ENCODE assay signal across 17 cellular contexts in the genomic region with DNA sequence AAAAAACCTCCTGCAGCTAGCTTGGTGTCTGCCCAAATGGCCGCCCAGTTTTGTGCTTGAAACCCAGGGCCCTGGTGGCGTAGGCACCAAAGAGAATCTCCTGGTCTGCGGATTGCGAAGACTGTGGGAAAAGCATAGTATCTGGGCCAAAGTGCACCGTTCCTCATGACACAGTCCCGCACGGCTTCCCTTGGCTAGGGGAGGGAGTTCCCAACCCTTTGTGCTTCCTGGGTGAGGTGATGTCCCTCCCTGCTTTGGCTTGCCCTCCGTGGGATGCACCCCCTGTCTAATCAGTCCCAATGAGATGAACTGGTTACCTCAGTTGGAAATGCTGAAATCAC.
A peak's percentile ranks its signal among the peaks of the same experiment; 100 is the strongest.
DNase-seq lines count a peak whose midpoint lies in the region; ATAC-seq, FAIRE-seq and TF ChIP-seq lines count a peak whose summit lies in the region.
"Had no signal": no experiment of that assay in that cellular context is flagged by ENCODE, and none has a peak within 500 bp of the region (broad histone marks: within the 10 kb centered on the region; RNA-seq: fewer than 3 reads in every experiment).

No MANE protein-coding gene starts in this region.

- no peaks in the 10 kb centered on the region for H3K27me3 ChIP-seq in K562 (ENCODE audit: control insufficient read depth in 2 of 2, insufficient read depth in 2 of 2, low read length in 2 of 2)
- H3K27me3 ChIP-seq in lower lobe of right lung (ENCODE audit: low read depth) = no peaks in the 10 kb centered on the region
- H3K27me3 ChIP-seq: Peyer's patch had no signal

- no peak for ATAC-seq in K562
- no peak for ATAC-seq in lower lobe of right lung
- ATAC-seq in stimulated activated effector memory CD8-positive, alpha-beta T cell treated with anti-CD3 and anti-CD28 coated beads, Interleukin-12 subunit alpha, Interleukin-12 subunit beta, amount 100 ng/mL, for 72 hours = no peak
- no peak for ATAC-seq in GM21717 (IDR thresholded peaks at IDR 0.05; ENCODE audit: unreplicated experiment)

- no peak for DNase-seq in activated CD4-positive, alpha-beta memory T cell treated with anti-CD3 and anti-CD28 coated beads, Interleukin-2, amount 10 ng/mL, durations not matched to agents 7 days and 5 days
- DNase-seq in activated CD4-positive, alpha-beta memory T cell treated with anti-CD3 and anti-CD28 coated beads for 36 hours = no peak
- DNase-seq in K562 (ENCODE audit: extremely low read depth in 1 of 4, low spot score in 3 of 4) = no peak
- DNase-seq in lower lobe of right lung = no peak
- no peak for DNase-seq in stimulated activated effector memory CD8-positive, alpha-beta T cell treated with anti-CD3 and anti-CD28 coated beads, Interleukin-12 subunit alpha, Interleukin-12 subunit beta, amount 100 ng/mL, for 72 hours (ENCODE audit: low spot score in 2 of 2)
- no peak for DNase-seq in NCI-H82 treated with DMSO at 0.1 percent for 48 hours (lab: John Stamatoyannopoulos, UW; ENCODE audit: unreplicated experiment)
- no peak for DNase-seq in posterior vena cava (ENCODE audit: low spot score)
- DNase-seq: activated CD4-positive, CD25-positive, alpha-beta regulatory T cell treated with anti-CD3 and anti-CD28 coated beads, Interleukin-2, amount 50 U/mL, for 72 hours; activated T-cell treated with anti-CD3 and anti-CD28 coated beads for 4 hours; NCI-H1436 treated with DMSO at 0.1 percent for 48 hours; SW 1271 had no signal

- TF ChIP-seq CTCF in K562 (IDR thresholded peaks at IDR 0.05 in 2 of 3, conservative IDR thresholded peaks at IDR 0.05 in 1 of 3; ENCODE audit: insufficient read depth in 2 of 3, low read depth in 1 of 3, low read length in 3 of 3) (no peak), lower lobe of right lung (IDR thresholded peaks at IDR 0.05) (no peak)

- TF ChIP-seq POLR2A in K562 (conservative IDR thresholded peaks at IDR 0.05) = no peak

- in situ Hi-C loops in K562 (cut with MboI) = no loop called here

- H3K27me3 Mint-ChIP-seq in activated CD4-positive, alpha-beta memory T cell treated with anti-CD3 and anti-CD28 coated beads, Interleukin-2, amount 10 ng/mL, durations not matched to agents 7 days and 5 days = peaks cover 5% of the 10 kb centered on the region
- no peaks in the 10 kb centered on the region for H3K27me3 Mint-ChIP-seq in activated CD4-positive, alpha-beta memory T cell treated with anti-CD3 and anti-CD28 coated beads for 36 hours
- H3K27me3 Mint-ChIP-seq: CD4-positive, alpha-beta T cell had no signal

- peaks cover 35% of the 10 kb centered on the region for H3K36me3 Mint-ChIP-seq in activated CD4-positive, alpha-beta memory T cell treated with anti-CD3 and anti-CD28 coated beads, Interleukin-2, amount 10 ng/mL, durations not matched to agents 7 days and 5 days (ENCODE audit: low read depth)
- peaks cover 20% of the 10 kb centered on the region for H3K36me3 Mint-ChIP-seq in activated CD4-positive, alpha-beta memory T cell treated with anti-CD3 and anti-CD28 coated beads for 36 hours
- no peaks in the 10 kb centered on the region for H3K36me3 Mint-ChIP-seq in stimulated activated effector memory CD8-positive, alpha-beta T cell treated with anti-CD3 and anti-CD28 coated beads, Interleukin-12 subunit alpha, Interleukin-12 subunit beta, amount 100 ng/mL, for 72 hours

- H3K36me3 ChIP-seq in K562 (ENCODE audit: control insufficient read depth, insufficient read depth, low read length) = no peaks in the 10 kb centered on the region
- no peaks in the 10 kb centered on the region for H3K36me3 ChIP-seq in lower lobe of right lung
- H3K36me3 ChIP-seq: Peyer's patch had no signal

- H3K4me3 Mint-ChIP-seq in activated CD4-positive, alpha-beta memory T cell treated with anti-CD3 and anti-CD28 coated beads, Interleukin-2, amount 10 ng/mL, durations not matched to agents 7 days and 5 days = no peak overlapping the region
- H3K4me3 Mint-ChIP-seq in activated CD4-positive, alpha-beta memory T cell treated with anti-CD3 and anti-CD28 coated beads for 36 hours = no peak overlapping the region
- H3K4me3 Mint-ChIP-seq in stimulated activated effector memory CD8-positive, alpha-beta T cell treated with anti-CD3 and anti-CD28 coated beads, Interleukin-12 subunit alpha, Interleukin-12 subunit beta, amount 100 ng/mL, for 72 hours = peak overlapping the region; percentile 37

- no peaks in the 10 kb centered on the region for H3K9me3 ChIP-seq in K562 (replicated peaks; ENCODE audit: control insufficient read depth, insufficient read depth, low read depth, low read length)
- H3K9me3 ChIP-seq in lower lobe of right lung = no peaks in the 10 kb centered on the region
- H3K9me3 ChIP-seq: Peyer's patch had no signal

- CTCF ChIA-PET in activated CD4-positive, alpha-beta memory T cell treated with anti-CD3 and anti-CD28 coated beads, Interleukin-2, amount 10 ng/mL, durations not matched to agents 7 days and 5 days (lab: Charles Lee) = interaction anchor here (1.1 to 1.5 kb wide), 3 partner anchors 22 to 152 kb away, joined by 3 to 5 read pairs (median 4); no protein-coding TSS in a partner anchor
- CTCF ChIA-PET in activated CD4-positive, alpha-beta memory T cell treated with anti-CD3 and anti-CD28 coated beads for 36 hours (lab: Charles Lee) = no interaction called here
- CTCF ChIA-PET in K562 (lab: Yijun Ruan, JAX; ENCODE audit: low intra/inter-chr PET ratio) = no interaction called here

- H3K9me1 ChIP-seq in K562 (ENCODE audit: control insufficient read depth, insufficient read depth, low read length) = no peaks in the 10 kb centered on the region

- no peaks in the 10 kb centered on the region for H4K20me1 ChIP-seq in K562 (replicated peaks; ENCODE audit: control insufficient read depth, insufficient read depth, low read length)

- no peak for TF ChIP-seq EP300 in K562 (IDR thresholded peaks at IDR 0.05; ENCODE audit: low read length)

- H2AFZ ChIP-seq in K562 (ENCODE audit: low read depth, low read length) = no peak overlapping the region; the same call in 1 of the 2 replicates

- H3K27ac Mint-ChIP-seq in activated CD4-positive, alpha-beta memory T cell treated with anti-CD3 and anti-CD28 coated beads, Interleukin-2, amount 10 ng/mL, durations not matched to agents 7 days and 5 days = peak overlapping the region; percentile 66
- no peak overlapping the region for H3K27ac Mint-ChIP-seq in activated CD4-positive, alpha-beta memory T cell treated with anti-CD3 and anti-CD28 coated beads for 36 hours
- H3K27ac Mint-ChIP-seq in stimulated activated effector memory CD8-positive, alpha-beta T cell treated with anti-CD3 and anti-CD28 coated beads, Interleukin-12 subunit alpha, Interleukin-12 subunit beta, amount 100 ng/mL, for 72 hours = peak overlapping the region; percentile 86

- FAIRE-seq in K562 (lab: Jason Lieb, UNC) = no peak
- FAIRE-seq: bronchial epithelial cell, urothelium cell line had no signal

- no peak overlapping the region; the same call in 1 of the 2 replicates for H3K4me2 ChIP-seq in K562 (ENCODE audit: insufficient read depth, low read length)

- H3K4me3 ChIP-seq in K562 = no peak overlapping the region
- H3K4me3 ChIP-seq in lower lobe of right lung = no peak overlapping the region
- H3K4me3 ChIP-seq: skin epidermis had no signal

- 82% methylated on average over 6 of the region's 8 CpGs for WGBS in K562 (ENCODE audit: insufficient coverage, low coverage, missing lambda C conversion rate)

- peak overlapping the region in 1 of 2 experiments; percentile 36; a peak in 1 of 4 replicates for H3K9ac ChIP-seq in K562 (ENCODE audit: insufficient read depth in 1 of 2, low read depth in 2 of 2, low read length in 2 of 2)

- H3K4me1 ChIP-seq in K562 (replicated peaks in 1 of 2; ENCODE audit: control insufficient read depth in 2 of 2, insufficient read depth in 2 of 2, low read length in 2 of 2) = peaks cover 5 to 11% of the 10 kb centered on the region in 2 experiments; a peak in 4 of 5 replicates
- peaks cover 26% of the 10 kb centered on the region for H3K4me1 ChIP-seq in lower lobe of right lung

- no peak for TF ChIP-seq RAD21 in K562 (CRISPR knock-in tag; conservative IDR thresholded peaks at IDR 0.05 in 1 of 2, IDR thresholded peaks at IDR 0.05 in 1 of 2)

- peaks cover 13% of the 10 kb centered on the region for H3K4me1 Mint-ChIP-seq in activated CD4-positive, alpha-beta memory T cell treated with anti-CD3 and anti-CD28 coated beads, Interleukin-2, amount 10 ng/mL, durations not matched to agents 7 days and 5 days
- no peaks in the 10 kb centered on the region for H3K4me1 Mint-ChIP-seq in activated CD4-positive, alpha-beta memory T cell treated with anti-CD3 and anti-CD28 coated beads for 36 hours (ENCODE audit: low read depth)
- peaks cover 9% of the 10 kb centered on the region for H3K4me1 Mint-ChIP-seq in stimulated activated effector memory CD8-positive, alpha-beta T cell treated with anti-CD3 and anti-CD28 coated beads, Interleukin-12 subunit alpha, Interleukin-12 subunit beta, amount 100 ng/mL, for 72 hours

- BruUV-seq in K562 (replicated peaks; lab: Mats Ljungman, UMichigan) = no TSS peak

- H3K79me2 ChIP-seq in K562 (ENCODE audit: control insufficient read depth, insufficient read depth, low read length) = no peaks in the 10 kb centered on the region; the same call in 2 of the 3 replicates

- intact Hi-C loops in activated CD4-positive, alpha-beta memory T cell treated with anti-CD3 and anti-CD28 coated beads for 36 hours (cut with micrococcal nuclease) = no loop called here
- intact Hi-C loops in K562 (cut with micrococcal nuclease) = no loop called here
- intact Hi-C loops in lower lobe of right lung (cut with DNase I) = no loop called here
- intact Hi-C loops in posterior vena cava (cut with DNase I) = no loop called here

- POLR2A ChIA-PET in activated CD4-positive, alpha-beta memory T cell treated with anti-CD3 and anti-CD28 coated beads, Interleukin-2, amount 10 ng/mL, durations not matched to agents 7 days and 5 days (lab: Charles Lee) = interaction anchor here (1.2 to 1.8 kb wide), 3 partner anchors 36 to 109 kb away, joined by 4 to 6 read pairs (median 6); a partner anchor contains a TSS
- POLR2A ChIA-PET in activated CD4-positive, alpha-beta memory T cell treated with anti-CD3 and anti-CD28 coated beads for 36 hours (lab: Charles Lee) = no interaction called here
- POLR2A ChIA-PET in K562 (lab: Yijun Ruan, JAX) = interaction anchor here (0.8 to 1.3 kb wide), 3 partner anchors 8 to 77 kb away, joined by 3 to 5 read pairs (median 4); no protein-coding TSS in a partner anchor

- H3K27ac ChIP-seq in K562 (ENCODE audit: extremely low read depth, low read depth, low read length) = no peak overlapping the region
- peak overlapping the region; percentile 24 for H3K27ac ChIP-seq in lower lobe of right lung
- H3K27ac ChIP-seq: Peyer's patch had no signal

- peaks cover 27% of the 10 kb centered on the region for H3K9me3 Mint-ChIP-seq in activated CD4-positive, alpha-beta memory T cell treated with anti-CD3 and anti-CD28 coated beads, Interleukin-2, amount 10 ng/mL, durations not matched to agents 7 days and 5 days
- peaks cover 21% of the 10 kb centered on the region for H3K9me3 Mint-ChIP-seq in activated CD4-positive, alpha-beta memory T cell treated with anti-CD3 and anti-CD28 coated beads for 36 hours
- peaks cover 10% of the 10 kb centered on the region for H3K9me3 Mint-ChIP-seq in stimulated activated effector memory CD8-positive, alpha-beta T cell treated with anti-CD3 and anti-CD28 coated beads, Interleukin-12 subunit alpha, Interleukin-12 subunit beta, amount 100 ng/mL, for 72 hours

TF ChIP-seq in K562, 482 proteins besides CTCF, POLR2A, EP300 and RAD21 (continues in another document):
- no peak for TF ChIP-seq LCOR (CRISPR knock-in tag; IDR thresholded peaks at IDR 0.05)
- no peak for TF ChIP-seq ZBTB1 (CRISPR knock-in tag; IDR thresholded peaks at IDR 0.05; ENCODE audit: borderline replicate concordance, low read depth)
